Comparison of ENCODE assay signal across 2 cellular contexts in genomic region chr11:121471167-121471566, GRCh38.
TF ChIP-seq lines count a peak whose summit lies in the region.

No MANE protein-coding gene starts in this region.

TF ChIP-seq in liver, 16 proteins besides CTCF, POLR2A, EP300 and RAD21 (continued from another document):
- TF ChIP-seq ZBTB33 (IDR thresholded peaks at IDR 0.05) (peak; percentile 62), YY1 (IDR thresholded peaks at IDR 0.05) (peak; percentile 76), REST (IDR thresholded peaks at IDR 0.05) (peak; percentile 71), NR2F2 (IDR thresholded peaks at IDR 0.05) (no peak), GABPA (IDR thresholded peaks at IDR 0.05 in 1 of 2, conservative IDR thresholded peaks at IDR 0.05 in 1 of 2) (peak in 1 of 2 donors; percentile 7), ATF3 (IDR thresholded peaks at IDR 0.05) (no peak), FOXA2 (IDR thresholded peaks at IDR 0.05) (no peak), SP1 (IDR thresholded peaks at IDR 0.05) (peak; percentile 65), EGR1 (IDR thresholded peaks at IDR 0.05; ENCODE audit: low read depth in 2 of 2) (no peak), HNF4G (IDR thresholded peaks at IDR 0.05) (no peak), FOXA1 (IDR thresholded peaks at IDR 0.05) (no peak), MAX (IDR thresholded peaks at IDR 0.05) (peak; percentile 97), TAF1 (conservative IDR thresholded peaks at IDR 0.05) (no peak)

TF ChIP-seq in HepG2, 621 proteins besides CTCF, POLR2A, EP300 and RAD21 (continued from another document):
- no peak for TF ChIP-seq SRY (CRISPR knock-in tag; IDR thresholded peaks at IDR 0.05)
- no peak for TF ChIP-seq EEA1 (CRISPR knock-in tag; IDR thresholded peaks at IDR 0.05; ENCODE audit: borderline replicate concordance)
- TF ChIP-seq TIGD3 (CRISPR knock-in tag; IDR thresholded peaks at IDR 0.05; ENCODE audit: borderline replicate concordance), result no peak
- no peak for TF ChIP-seq KLF16 (CRISPR knock-in tag; IDR thresholded peaks at IDR 0.05)
- no peak for TF ChIP-seq LCORL (IDR thresholded peaks at IDR 0.05)
- no peak for TF ChIP-seq LCORL (CRISPR knock-in tag; IDR thresholded peaks at IDR 0.05)
- TF ChIP-seq HOXD1 (CRISPR knock-in tag; IDR thresholded peaks at IDR 0.05), result no peak
- no peak for TF ChIP-seq SMARCE1 (IDR thresholded peaks at IDR 0.05; ENCODE audit: borderline replicate concordance)
- TF ChIP-seq JUND (CRISPR knock-in tag; IDR thresholded peaks at IDR 0.05), result no peak
- no peak for TF ChIP-seq ZNF83 (CRISPR knock-in tag; IDR thresholded peaks at IDR 0.05; ENCODE audit: borderline replicate concordance)
- TF ChIP-seq ZFX (CRISPR knock-in tag; IDR thresholded peaks at IDR 0.05; ENCODE audit: low read depth), result no peak
TF ChIP-seq in HepG2: peak in this region for 0.
